Comparison of ENCODE assay signal across 1 cellular context in genomic region chr11:86161373-86162255, GRCh38.
TF ChIP-seq lines count a peak whose summit lies in the region.

No MANE protein-coding gene starts in this region.

TF ChIP-seq in GM23338, 12 proteins besides CTCF, POLR2A, EP300 and RAD21 (continued from another document):
- TF ChIP-seq REST (IDR thresholded peaks at IDR 0.05; ENCODE audit: unreplicated experiment) (no peak), STAT1 (IDR thresholded peaks at IDR 0.05; ENCODE audit: unreplicated experiment) (no peak), EZH2 (IDR thresholded peaks at IDR 0.05; ENCODE audit: low read depth, unreplicated experiment) (no peak)
